Comparison of ENCODE assay signal across 24 cellular contexts in genomic region chr3:172908871-172909270, GRCh38.
DNase-seq lines count a peak whose midpoint lies in the region; ATAC-seq, FAIRE-seq and TF ChIP-seq lines count a peak whose summit lies in the region.
"Had no signal": no experiment of that assay in that cellular context is flagged by ENCODE, and none has a peak within 500 bp of the region (broad histone marks: within the 10 kb centered on the region; RNA-seq: fewer than 3 reads in every experiment).

No MANE protein-coding gene starts in this region.

- POLR2A ChIA-PET in K562 (lab: Yijun Ruan, JAX) = interaction anchor here (0.7 kb wide), 1 partner anchor 21 kb away, joined by 3 read pairs; no protein-coding TSS in a partner anchor

- no peaks in the 10 kb centered on the region for H4K20me1 ChIP-seq in Loucy (ENCODE audit: insufficient read depth, low read length, poor library complexity, severe bottlenecking)
- no peaks in the 10 kb centered on the region for H4K20me1 ChIP-seq in K562 (replicated peaks; ENCODE audit: control insufficient read depth, insufficient read depth, low read length)
- H4K20me1 ChIP-seq: BLaER1 had no signal

- TF ChIP-seq CTCF in Loucy (conservative IDR thresholded peaks at IDR 0.05; ENCODE audit: low read length) = no peak
- TF ChIP-seq CTCF in K562 (IDR thresholded peaks at IDR 0.05 in 2 of 3, conservative IDR thresholded peaks at IDR 0.05 in 1 of 3; ENCODE audit: insufficient read depth in 2 of 3, low read depth in 1 of 3, low read length in 3 of 3) = no peak
- TF ChIP-seq CTCF in gastroesophageal sphincter (IDR thresholded peaks at IDR 0.05) = no peak

- H3K27ac ChIP-seq in K562 (ENCODE audit: extremely low read depth, low read depth, low read length) (no peak overlapping the region), gastroesophageal sphincter (no peak overlapping the region)
- H3K27ac ChIP-seq in effector memory CD4-positive, alpha-beta T cell (ENCODE audit: insufficient read depth, low read length, poor library complexity, severe bottlenecking) = no peak overlapping the region
- H3K27ac ChIP-seq: A549, BLaER1, C4-2B, GM23248 had no signal

- H3K27me3 ChIP-seq in Loucy (ENCODE audit: insufficient read depth, low read length, poor library complexity, severe bottlenecking) (no peaks in the 10 kb centered on the region), K562 (ENCODE audit: control insufficient read depth in 2 of 2, insufficient read depth in 2 of 2, low read length in 2 of 2) (no peaks in the 10 kb centered on the region), gastroesophageal sphincter (no peaks in the 10 kb centered on the region)
- H3K27me3 ChIP-seq in effector memory CD4-positive, alpha-beta T cell (replicated peaks; ENCODE audit: control insufficient read depth, insufficient read depth, low read length, poor library complexity, severe bottlenecking) = no peaks in the 10 kb centered on the region
- H3K27me3 ChIP-seq: BLaER1 had no signal

- WGBS in K562 (ENCODE audit: insufficient coverage, low coverage, missing lambda C conversion rate) = 60% methylated on average over 1 of the region's 1 CpG
- whole genome bisulfite sequencing in gastroesophageal sphincter (ENCODE audit: low coverage in 1 of 2), 2 donors = 60 to 86% methylated on average over 1 of the region's 1 CpG

- H3K79me2 ChIP-seq in Loucy (ENCODE audit: insufficient read depth, low read length) = no peaks in the 10 kb centered on the region
- H3K79me2 ChIP-seq in K562 (ENCODE audit: control insufficient read depth, insufficient read depth, low read length) = no peaks in the 10 kb centered on the region

- H3K4me1 ChIP-seq in Loucy (ENCODE audit: insufficient read depth, low read length, poor library complexity, severe bottlenecking) = peaks cover 18% of the 10 kb centered on the region
- H3K4me1 ChIP-seq in K562 (replicated peaks in 1 of 2; ENCODE audit: control insufficient read depth in 2 of 2, insufficient read depth in 2 of 2, low read length in 2 of 2) = no peaks in the 10 kb centered on the region
- H3K4me1 ChIP-seq in gastroesophageal sphincter = no peaks in the 10 kb centered on the region
- no peaks in the 10 kb centered on the region for H3K4me1 ChIP-seq in effector memory CD4-positive, alpha-beta T cell (ENCODE audit: control insufficient read depth, insufficient read depth, low read length, poor library complexity, severe bottlenecking)
- H3K4me1 ChIP-seq: A549, BLaER1 had no signal

- intact Hi-C loops in K562 (cut with micrococcal nuclease) = no loop called here

- H3K9ac ChIP-seq in Loucy (ENCODE audit: low read depth, low read length, poor library complexity, severe bottlenecking) (no peak overlapping the region), K562 (ENCODE audit: insufficient read depth in 1 of 2, low read depth in 2 of 2, low read length in 2 of 2) (no peak overlapping the region)
- H3K9ac ChIP-seq: BLaER1, GM23248 had no signal

- TF ChIP-seq POLR2A in K562 (conservative IDR thresholded peaks at IDR 0.05) (no peak), gastroesophageal sphincter (IDR thresholded peaks at IDR 0.05) (no peak)

- H3K4me3 ChIP-seq in Loucy (ENCODE audit: low read length, poor library complexity, severe bottlenecking) = peak overlapping the region; percentile 27
- no peak overlapping the region for H3K4me3 ChIP-seq in K562
- H3K4me3 ChIP-seq in gastroesophageal sphincter = no peak overlapping the region
- no peak overlapping the region for H3K4me3 ChIP-seq in effector memory CD4-positive, alpha-beta T cell (ENCODE audit: insufficient read depth, low read depth, low read length, poor library complexity, severe bottlenecking)
- H3K4me3 ChIP-seq: A549, BLaER1, GM12878, GM23248 had no signal

- no TSS peak for BruUV-seq in K562 (replicated peaks; lab: Mats Ljungman, UMichigan)

- no peak for TF ChIP-seq EP300 in K562 (IDR thresholded peaks at IDR 0.05; ENCODE audit: low read length)
- TF ChIP-seq EP300 in gastroesophageal sphincter (IDR thresholded peaks at IDR 0.05) = no peak

- H3K4me2 ChIP-seq in Loucy (ENCODE audit: low read depth, low read length, poor library complexity, severe bottlenecking) (peak overlapping the region; percentile 36), K562 (ENCODE audit: insufficient read depth, low read length) (no peak overlapping the region)
- H3K4me2 ChIP-seq: A549, BLaER1 had no signal

- no peaks in the 10 kb centered on the region for H3K9me3 ChIP-seq in Loucy (ENCODE audit: insufficient read depth, low read depth, low read length)
- no peaks in the 10 kb centered on the region; the same call in 1 of the 2 replicates for H3K9me3 ChIP-seq in K562 (replicated peaks; ENCODE audit: control insufficient read depth, insufficient read depth, low read depth, low read length)
- H3K9me3 ChIP-seq in gastroesophageal sphincter = no peaks in the 10 kb centered on the region
- no peaks in the 10 kb centered on the region for H3K9me3 ChIP-seq in effector memory CD4-positive, alpha-beta T cell (ENCODE audit: control insufficient read depth, low read length)
- H3K9me3 ChIP-seq: A549, BLaER1 had no signal

- no peaks in the 10 kb centered on the region for H3K9me1 ChIP-seq in K562 (ENCODE audit: control insufficient read depth, insufficient read depth, low read length)

- no peaks in the 10 kb centered on the region for H3K9me2 ChIP-seq in Loucy (replicated peaks; ENCODE audit: low read depth, low read length)

- H3K36me3 ChIP-seq in Loucy (ENCODE audit: insufficient read depth, low read length) (no peaks in the 10 kb centered on the region), K562 (ENCODE audit: control insufficient read depth, insufficient read depth, low read length) (no peaks in the 10 kb centered on the region), gastroesophageal sphincter (no peaks in the 10 kb centered on the region)
- no peaks in the 10 kb centered on the region for H3K36me3 ChIP-seq in effector memory CD4-positive, alpha-beta T cell (ENCODE audit: control insufficient read depth, insufficient read depth, low read length)
- H3K36me3 ChIP-seq: BLaER1 had no signal

- peak; percentile 39 for DNase-seq in NCI-H1436 (lab: John Stamatoyannopoulos, UW)
- no peak for DNase-seq in K562 (ENCODE audit: extremely low read depth in 1 of 4, low spot score in 3 of 4)
- no peak for DNase-seq in stimulated activated naive CD8-positive, alpha-beta T cell treated with anti-CD3 and anti-CD28 coated beads, Interleukin-15, Interleukin-2, amounts not matched to agents 100 U/mL and 50 U/mL, for 24 hours
- DNase-seq in NCI-H524 (lab: John Stamatoyannopoulos, UW) = no peak
- no peak for DNase-seq in effector memory CD4-positive, alpha-beta T cell
- DNase-seq: 8988T; CD4-positive, CD25-positive, alpha-beta regulatory T cell; CD8-positive, alpha-beta memory T cell; DMS 273 treated with DMSO at 0.1 percent for 48 hours; DMS79; EL; GDM1; GM23248; H7; HCEC 1CT had no signal

- H2AFZ ChIP-seq in Loucy (ENCODE audit: low read length) (no peak overlapping the region), K562 (ENCODE audit: low read depth, low read length) (no peak overlapping the region)
- H2AFZ ChIP-seq: GM23248 had no signal

- CTCF ChIA-PET in K562 (lab: Yijun Ruan, JAX; ENCODE audit: low intra/inter-chr PET ratio) = no interaction called here

- in situ Hi-C loops in K562 (cut with MboI) = no loop called here

- FAIRE-seq in K562 (lab: Jason Lieb, UNC) = no peak
- FAIRE-seq: A549, D721Med, GM12878, GM19239, H1 had no signal

- H3F3A ChIP-seq in Loucy (ENCODE audit: low read depth) = peaks cover 4% of the 10 kb centered on the region; the same call in 1 of the 2 replicates

- ATAC-seq in K562 (no peak), gastroesophageal sphincter (peak; percentile 34)
- no peak for ATAC-seq in stimulated activated naive CD8-positive, alpha-beta T cell treated with anti-CD3 and anti-CD28 coated beads, Interleukin-15, Interleukin-2, amounts not matched to agents 100 U/mL and 50 U/mL, for 24 hours
- ATAC-seq: A549, GM12878 had no signal

- no peak for TF ChIP-seq RAD21 in K562 (CRISPR knock-in tag; conservative IDR thresholded peaks at IDR 0.05 in 1 of 2, IDR thresholded peaks at IDR 0.05 in 1 of 2)

TF ChIP-seq in K562, 482 proteins besides CTCF, POLR2A, EP300 and RAD21:
- TF ChIP-seq MYNN (IDR thresholded peaks at IDR 0.05) (peak; percentile 95), MYNN (CRISPR knock-in tag; IDR thresholded peaks at IDR 0.05) (peak; percentile 37; the same call in 1 of the 2 replicates), CREB3L1 (IDR thresholded peaks at IDR 0.05; ENCODE audit: borderline replicate concordance, low read depth) (no peak), SLC30A9 (CRISPR knock-in tag; IDR thresholded peaks at IDR 0.05) (no peak), NFATC3 (IDR thresholded peaks at IDR 0.05) (no peak), RFX7 (CRISPR knock-in tag; IDR thresholded peaks at IDR 0.05) (no peak), NR2C2 (CRISPR knock-in tag; IDR thresholded peaks at IDR 0.05) (no peak), NR2C2 (tag; IDR thresholded peaks at IDR 0.05) (no peak), TCF7 (IDR thresholded peaks at IDR 0.05; ENCODE audit: borderline replicate concordance) (no peak)
TF ChIP-seq in K562: peak in this region for 1.
